Comparison of ENCODE assay signal across 37 cellular contexts in genomic region chr11:14228356-14228755, GRCh38.
"Had no signal": no experiment of that assay in that cellular context is flagged by ENCODE, and none has a peak within 500 bp of the region (broad histone marks: within the 10 kb centered on the region; RNA-seq: fewer than 3 reads in every experiment).

No MANE protein-coding gene starts in this region.

- H3K4me3 Mint-ChIP-seq: activated CD4-positive, alpha-beta memory T cell treated with anti-CD3 and anti-CD28 coated beads for 36 hours; activated CD4-positive, alpha-beta T cell treated with anti-CD3 and anti-CD28 coated beads for 36 hours; activated CD8-positive, alpha-beta T cell treated with anti-CD3 and anti-CD28 coated beads for 36 hours; activated naive CD4-positive, alpha-beta T cell treated with anti-CD3 and anti-CD28 coated beads, Interleukin-2, amount 10 ng/mL, durations not matched to agents 7 days and 5 days; activated naive CD4-positive, alpha-beta T cell treated with anti-CD3 and anti-CD28 coated beads, Interleukin-2, amount 50 U/mL, for 24 hours; activated naive CD8-positive, alpha-beta T cell treated with anti-CD3 and anti-CD28 coated beads for 36 hours; activated T-cell treated with anti-CD3 and anti-CD28 coated beads, Interleukin-2, amount 50 U/mL, for 24 hours; central memory CD8-positive, alpha-beta T cell; T-helper 1 cell treated with Interleukin-12 subunit alpha and Interleukin-12 subunit beta and Interleukin-4 antibody, amounts not matched to agents 30 μg/mL and 1 μg/mL, for 36 hours; T-helper 2 cell treated with Interferon-gamma antibody and Interleukin-4, amounts not matched to agents 5 μg/mL and 100 μg/mL, for 36 hours had no signal

- DNase-seq: activated CD4-positive, alpha-beta memory T cell treated with anti-CD3 and anti-CD28 coated beads for 36 hours; activated CD4-positive, alpha-beta T cell treated with anti-CD3 and anti-CD28 coated beads for 1 hour; activated CD4-positive, alpha-beta T cell treated with anti-CD3 and anti-CD28 coated beads for 36 hours; activated CD4-positive, alpha-beta T cell treated with anti-CD3 and anti-CD28 coated beads for 48 hours; activated CD4-positive, alpha-beta T cell treated with anti-CD3 and anti-CD28 coated beads, Interleukin-2, amount 50 U/mL, for 1 hour; activated CD4-positive, alpha-beta T cell treated with anti-CD3 and anti-CD28 coated beads, Interleukin-2, amount 50 U/mL, for 4 hours; activated CD4-positive, CD25-positive, alpha-beta regulatory T cell; activated CD8-positive, alpha-beta memory T cell treated with anti-CD3 and anti-CD28 coated beads, Interleukin-2, amount 50 U/mL, for 4 hours; activated CD8-positive, alpha-beta T cell treated with anti-CD3 and anti-CD28 coated beads for 36 hours; activated effector memory CD4-positive, alpha-beta T cell treated with Interleukin-2 at 50 U/mL for 16 hours; activated gamma-delta T cell; activated naive CD4-positive, alpha-beta T cell treated with anti-CD3 and anti-CD28 coated beads, Interleukin-2, amount 10 ng/mL, durations not matched to agents 7 days and 5 days; activated naive CD4-positive, alpha-beta T cell treated with Interleukin-2 at 50 U/mL for 16 hours; activated naive CD8-positive, alpha-beta T cell treated with anti-CD3 and anti-CD28 coated beads for 36 hours; activated T-cell treated with anti-CD3 and anti-CD28 coated beads, Interleukin-2, amount 50 U/mL, for 24 hours; activated T-cell treated with anti-CD3 and anti-CD28 coated beads, Interleukin-2, amount 50 U/mL, for 48 hours; adrenal gland; amniotic stem cell; aorta; body of pancreas; brain microvascular endothelial cell; caudate nucleus; cerebellar nuclear complex; colonic mucosa; T-helper 1 cell; T-helper 2 cell; T-helper 9 cell; WERI-Rb-1 had no signal

- H3K4me1 ChIP-seq: adrenal gland, body of pancreas, breast epithelium, colonic mucosa had no signal

- H3K9me3 Mint-ChIP-seq: activated CD8-positive, alpha-beta T cell treated with anti-CD3 and anti-CD28 coated beads for 36 hours; activated naive CD4-positive, alpha-beta T cell treated with anti-CD3 and anti-CD28 coated beads, Interleukin-2, amount 10 ng/mL, durations not matched to agents 7 days and 5 days; activated naive CD4-positive, alpha-beta T cell treated with anti-CD3 and anti-CD28 coated beads, Interleukin-2, amount 50 U/mL, for 24 hours; activated T-cell treated with anti-CD3 and anti-CD28 coated beads, Interleukin-2, amount 50 U/mL, for 24 hours; central memory CD8-positive, alpha-beta T cell; T-helper 1 cell treated with Interleukin-12 subunit alpha and Interleukin-12 subunit beta and Interleukin-4 antibody, amounts not matched to agents 30 μg/mL and 1 μg/mL, for 36 hours; T-helper 2 cell treated with Interferon-gamma antibody and Interleukin-4, amounts not matched to agents 5 μg/mL and 100 μg/mL, for 36 hours had no signal

- H3K27me3 ChIP-seq: adrenal gland, body of pancreas, brain microvascular endothelial cell, breast epithelium, colonic mucosa had no signal

- H3K9me3 ChIP-seq: adrenal gland, body of pancreas, colonic mucosa had no signal

- H3K4me3 ChIP-seq: adrenal gland, body of pancreas, breast epithelium, cardiac muscle cell, colonic mucosa had no signal

- H3K4me1 Mint-ChIP-seq: activated CD4-positive, alpha-beta T cell treated with anti-CD3 and anti-CD28 coated beads for 36 hours; activated naive CD4-positive, alpha-beta T cell treated with anti-CD3 and anti-CD28 coated beads, Interleukin-2, amount 50 U/mL, for 24 hours; activated naive CD8-positive, alpha-beta T cell treated with anti-CD3 and anti-CD28 coated beads for 36 hours; central memory CD8-positive, alpha-beta T cell had no signal

- H3K36me3 Mint-ChIP-seq: activated CD4-positive, alpha-beta memory T cell treated with anti-CD3 and anti-CD28 coated beads for 36 hours; activated naive CD4-positive, alpha-beta T cell treated with anti-CD3 and anti-CD28 coated beads, Interleukin-2, amount 10 ng/mL, durations not matched to agents 7 days and 5 days; activated naive CD8-positive, alpha-beta T cell treated with anti-CD3 and anti-CD28 coated beads for 36 hours had no signal

- H3K27ac Mint-ChIP-seq: activated CD4-positive, alpha-beta memory T cell treated with anti-CD3 and anti-CD28 coated beads for 36 hours; activated CD4-positive, alpha-beta T cell treated with anti-CD3 and anti-CD28 coated beads for 36 hours; activated CD8-positive, alpha-beta T cell treated with anti-CD3 and anti-CD28 coated beads for 36 hours; activated naive CD4-positive, alpha-beta T cell treated with anti-CD3 and anti-CD28 coated beads, Interleukin-2, amount 10 ng/mL, durations not matched to agents 7 days and 5 days; activated naive CD4-positive, alpha-beta T cell treated with anti-CD3 and anti-CD28 coated beads, Interleukin-2, amount 50 U/mL, for 24 hours; activated naive CD8-positive, alpha-beta T cell treated with anti-CD3 and anti-CD28 coated beads for 36 hours; activated T-cell treated with anti-CD3 and anti-CD28 coated beads, Interleukin-2, amount 50 U/mL, for 24 hours; activated T-helper 2 cell treated with anti-CD3 and anti-CD28 coated beads, Interferon-gamma antibody, Interleukin-2, Interleukin-4, amounts not matched to agents 10 μg/mL and 5 μg/mL and 100 μg/mL, durations not matched to agents 14 hours and 24 hours and 36 hours; T-helper 1 cell treated with Interleukin-12 subunit alpha and Interleukin-12 subunit beta and Interleukin-4 antibody, amounts not matched to agents 30 μg/mL and 1 μg/mL, for 36 hours; T-helper 2 cell treated with Interferon-gamma antibody and Interleukin-4, amounts not matched to agents 5 μg/mL and 100 μg/mL, for 36 hours; WTC11 had no signal

- FAIRE-seq: astrocyte had no signal

- H3K27me3 Mint-ChIP-seq: activated CD4-positive, alpha-beta T cell treated with anti-CD3 and anti-CD28 coated beads for 36 hours; activated CD8-positive, alpha-beta T cell treated with anti-CD3 and anti-CD28 coated beads for 36 hours; activated naive CD4-positive, alpha-beta T cell treated with anti-CD3 and anti-CD28 coated beads, Interleukin-2, amount 50 U/mL, for 24 hours; activated naive CD8-positive, alpha-beta T cell treated with anti-CD3 and anti-CD28 coated beads for 36 hours had no signal

- H3K27ac ChIP-seq: adrenal gland, body of pancreas, brain microvascular endothelial cell, breast epithelium, cardiac muscle cell, colonic mucosa, WERI-Rb-1 had no signal

- H3K36me3 ChIP-seq: adrenal gland, brain microvascular endothelial cell, breast epithelium, cardiac muscle cell, colonic mucosa, WERI-Rb-1 had no signal
